17 cellular contexts compared by ENCODE assay signal in the genomic region with DNA sequence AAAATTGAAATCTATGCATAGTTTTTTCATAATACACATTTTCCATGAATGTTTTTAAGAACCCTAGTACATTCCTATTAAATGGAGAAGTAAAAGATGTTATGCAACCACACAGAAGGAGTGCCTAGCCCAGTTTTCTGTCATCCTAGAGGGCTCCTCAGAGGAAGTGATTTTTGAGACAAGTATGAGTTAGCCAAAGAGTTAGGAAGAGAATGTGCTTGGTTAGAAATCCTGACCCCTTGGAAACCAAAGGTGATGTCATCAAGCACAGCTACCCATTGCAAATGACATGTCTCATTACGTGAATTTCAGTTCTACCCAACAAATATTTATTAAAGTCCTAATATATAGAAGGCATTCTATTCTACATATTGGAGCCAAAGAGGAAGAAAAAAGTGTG.
DNase-seq lines count a peak whose midpoint lies in the region; ATAC-seq, FAIRE-seq and TF ChIP-seq lines count a peak whose summit lies in the region.
"Had no signal": no experiment of that assay in that cellular context is flagged by ENCODE, and none has a peak within 500 bp of the region (broad histone marks: within the 10 kb centered on the region; RNA-seq: fewer than 3 reads in every experiment).

No MANE protein-coding gene starts in this region.

- H4K20me1 ChIP-seq in astrocyte (ENCODE audit: insufficient read depth, low read length) = no peaks in the 10 kb centered on the region

- H3K27me3 Mint-ChIP-seq in CD14-positive monocyte (ENCODE audit: low read depth in 3 of 3) (no peaks in the 10 kb centered on the region), astrocyte (ENCODE audit: low read depth, unreplicated experiment) (no peaks in the 10 kb centered on the region)

- no peak for ATAC-seq in HG02852 (IDR thresholded peaks at IDR 0.05; ENCODE audit: unreplicated experiment)
- ATAC-seq: activated naive CD4-positive, alpha-beta T cell treated with anti-CD3 and anti-CD28 coated beads, Interleukin-2, amount 50 U/mL, for 72 hours had no signal

- 83% methylated on average over 1 of the region's 1 CpG; no CpG with 5 or more reads in 1 of the 2 donors for WGBS in transverse colon (ENCODE audit: low coverage in 1 of 2), 2 donors

- no peak for FAIRE-seq in astrocyte (lab: Jason Lieb, UNC)
- FAIRE-seq: urothelium cell line had no signal

- H3K27ac ChIP-seq in astrocyte (ENCODE audit: low read depth, low read length) (no peak overlapping the region), transverse colon (no peak overlapping the region)

- H3K4me1 ChIP-seq in astrocyte (ENCODE audit: insufficient read depth, low read length) (no peaks in the 10 kb centered on the region), transverse colon (peaks cover 0 to 5% (median 2%) of the 10 kb centered on the region in 4 donors)

- no peak for DNase-seq in CD14-positive monocyte (ENCODE audit: low spot score)
- peak; percentile 17 to 37 for DNase-seq in Kasumi-1 (lab: John Stamatoyannopoulos, UW)
- peak; percentile 39 for DNase-seq in astrocyte (ENCODE audit: low read depth)
- peak; percentile 10 for DNase-seq in kidney tubule cell (ENCODE audit: low spot score)
- no peak for DNase-seq in AG20443 (ENCODE audit: low spot score)
- DNase-seq in transverse colon = no peak
- no peak for DNase-seq in stimulated activated CD4-positive, alpha-beta T cell treated with anti-CD3 and anti-CD28 coated beads, Interleukin-12 subunit alpha, Interleukin-12 subunit beta, amount 100 ng/mL, for 4 hours
- DNase-seq: DND-41; effector CD8-positive, alpha-beta T cell; hippocampal formation; kidney glomerular epithelial cell; NCI-H1417; NCI-H2171 treated with DMSO at 0.1 percent for 48 hours; right cardiac atrium had no signal

- H3K4me2 ChIP-seq in astrocyte (ENCODE audit: low read length) = no peak overlapping the region

- in situ Hi-C loops in transverse colon (cut with MboI; ENCODE audit: low pct_ligation_motif_present in 1 of 4, low pct_unique_long_range_greater_than_20kb in 1 of 4, low sequenced_read_pairs in 3 of 4) = no loop called here

- no peaks in the 10 kb centered on the region for H3K36me3 ChIP-seq in astrocyte (ENCODE audit: insufficient read depth, low read length)
- no peaks in the 10 kb centered on the region for H3K36me3 ChIP-seq in transverse colon

- peak overlapping the region in 1 of 2 donors; percentile 28 for H3K4me3 Mint-ChIP-seq in CD14-positive monocyte
- no peak overlapping the region for H3K4me3 Mint-ChIP-seq in astrocyte (ENCODE audit: unreplicated experiment)

- H3K27me3 ChIP-seq in astrocyte (ENCODE audit: insufficient read depth, low read length) (no peaks in the 10 kb centered on the region), transverse colon (no peaks in the 10 kb centered on the region)

- H3K4me1 Mint-ChIP-seq in CD14-positive monocyte = peaks cover 18% of the 10 kb centered on the region
- H3K4me1 Mint-ChIP-seq in astrocyte (ENCODE audit: low read depth, unreplicated experiment) = peaks cover 41% of the 10 kb centered on the region

- TF ChIP-seq CTCF in CD14-positive monocyte (IDR thresholded peaks at IDR 0.05) = no peak
- no peak for TF ChIP-seq CTCF in astrocyte (IDR thresholded peaks at IDR 0.05; ENCODE audit: insufficient read depth, low read depth, low read length)
- no peak for TF ChIP-seq CTCF in transverse colon (IDR thresholded peaks at IDR 0.05)

- intact Hi-C loops in CD14-positive monocyte (cut with micrococcal nuclease) (no loop called here), transverse colon (cut with DNase I; ENCODE audit: low total_unique reads) (no loop called here)

- no peak for TF ChIP-seq POLR2A in transverse colon (IDR thresholded peaks at IDR 0.05)

- no peaks in the 10 kb centered on the region for H3K79me2 ChIP-seq in astrocyte (ENCODE audit: insufficient read depth, low read length)

- H3K9me3 ChIP-seq in astrocyte (ENCODE audit: insufficient read depth, low read depth, low read length) (no peaks in the 10 kb centered on the region), transverse colon (no peaks in the 10 kb centered on the region)

- peaks cover 0 to 14% (median 2%) of the 10 kb centered on the region in 7 donors for H3K9me3 Mint-ChIP-seq in CD14-positive monocyte
- H3K9me3 Mint-ChIP-seq in astrocyte (ENCODE audit: unreplicated experiment) = no peaks in the 10 kb centered on the region

- no peak overlapping the region for H2AFZ ChIP-seq in astrocyte (ENCODE audit: low read depth, low read length)

- H3K36me3 Mint-ChIP-seq in CD14-positive monocyte (no peaks in the 10 kb centered on the region), astrocyte (ENCODE audit: low read depth, unreplicated experiment) (no peaks in the 10 kb centered on the region)

- H3K9ac ChIP-seq in astrocyte (ENCODE audit: low read length) = no peak overlapping the region

- TF ChIP-seq EP300 in transverse colon (IDR thresholded peaks at IDR 0.05; ENCODE audit: low read depth) = no peak

- H3K4me3 ChIP-seq in astrocyte (ENCODE audit: insufficient read depth, low read depth, low read length) = no peak overlapping the region
- H3K4me3 ChIP-seq in transverse colon = no peak overlapping the region

- H3K27ac Mint-ChIP-seq in CD14-positive monocyte = peak overlapping the region; percentile 71 to 93 (median 83)
- peak overlapping the region; percentile 20 for H3K27ac Mint-ChIP-seq in astrocyte (ENCODE audit: unreplicated experiment)
- H3K27ac Mint-ChIP-seq: activated naive CD4-positive, alpha-beta T cell treated with anti-CD3 and anti-CD28 coated beads, Interleukin-2, amount 50 U/mL, for 72 hours had no signal

Comparison
In these comparisons a context has a peak if more than half of its experiments do, and no peak if none do; other contexts are left out.
1. DNase-seq: peak in Kasumi-1 (2 of 2), astrocyte (single experiment) and kidney tubule cell (single experiment); none in CD14-positive monocyte (single experiment), AG20443 (single experiment), transverse colon (single experiment) and stimulated activated CD4-positive, alpha-beta T cell treated with anti-CD3 and anti-CD28 coated beads, Interleukin-12 subunit alpha, Interleukin-12 subunit beta, amount 100 ng/mL, for 4 hours (single experiment).